In genomic region chr9:38094165-38094564, GRCh38 we compare ENCODE assay signal across 31 cellular contexts.
"Had no signal": no experiment of that assay in that cellular context is flagged by ENCODE, and none has a peak within 500 bp of the region (broad histone marks: within the 10 kb centered on the region; RNA-seq: fewer than 3 reads in every experiment).

No MANE protein-coding gene starts in this region.

- H2AFZ ChIP-seq: parathyroid adenoma had no signal

- H3K4me3 Mint-ChIP-seq: central memory CD8-positive, alpha-beta T cell; mesothelial cell of epicardium; naive B cell; natural killer cell treated with Interleukin-12 subunit alpha and Interleukin-12 subunit beta and Interleukin-15 and Interleukin-18, amount 100 ng/mL, for 72 hours; neural crest cell; stimulated activated naive B cell treated with anti-CD40 and anti-IgM and Interleukin-4, amounts not matched to agents 10 μg/mL and 1 μg/mL and 100 μg/mL, for 72 hours; stimulated activated naive CD8-positive, alpha-beta T cell treated with anti-CD3 and anti-CD28 coated beads, Interleukin-15, Interleukin-2, amounts not matched to agents 100 ng/mL and 50 ng/mL, for 24 hours had no signal

- H3K27me3 ChIP-seq: colonic mucosa, esophagus squamous epithelium, heart right ventricle, suprapubic skin had no signal

- H3K36me3 ChIP-seq: colonic mucosa, esophagus squamous epithelium, heart right ventricle, lower lobe of right lung, neutrophil, suprapubic skin, transverse colon had no signal

- H3K27ac ChIP-seq: colonic mucosa, esophagus squamous epithelium, heart right ventricle, lower lobe of right lung, neutrophil, parathyroid adenoma, skin epidermis, suprapubic skin, transverse colon had no signal

- H3K9me3 Mint-ChIP-seq: central memory CD8-positive, alpha-beta T cell; mesothelial cell of epicardium; naive B cell; natural killer cell treated with Interleukin-12 subunit alpha and Interleukin-12 subunit beta and Interleukin-15 and Interleukin-18, amount 100 ng/mL, for 72 hours; neural crest cell; stimulated activated naive B cell treated with anti-CD40 and anti-IgM and Interleukin-4, amounts not matched to agents 10 μg/mL and 1 μg/mL and 100 μg/mL, for 72 hours; stimulated activated naive CD8-positive, alpha-beta T cell treated with anti-CD3 and anti-CD28 coated beads, Interleukin-15, Interleukin-2, amounts not matched to agents 100 ng/mL and 50 ng/mL, for 24 hours had no signal

- H3K4me1 ChIP-seq: colonic mucosa, lower lobe of right lung, parathyroid adenoma, transverse colon had no signal

- H3K36me3 Mint-ChIP-seq: mesothelial cell of epicardium; naive B cell; natural killer cell treated with Interleukin-12 subunit alpha and Interleukin-12 subunit beta and Interleukin-15 and Interleukin-18, amount 100 ng/mL, for 72 hours; stimulated activated naive B cell treated with anti-CD40 and anti-IgM and Interleukin-4, amounts not matched to agents 10 μg/mL and 1 μg/mL and 100 μg/mL, for 72 hours had no signal

- H3K4me3 ChIP-seq: colonic mucosa, esophagus squamous epithelium, heart right ventricle, lower lobe of right lung, mucosa of descending colon, skin epidermis, suprapubic skin, transverse colon had no signal

- FAIRE-seq: endometrium, islet of Langerhans had no signal

- H3K4me1 Mint-ChIP-seq: central memory CD8-positive, alpha-beta T cell; mesothelial cell of epicardium; naive B cell; neural crest cell had no signal

- DNase-seq: colonic mucosa; dermis blood vessel endothelial cell; effector memory CD4-positive, alpha-beta T cell; erythroblast; esophagus squamous epithelium; foreskin melanocyte; glutamatergic neuron; heart right ventricle; hippocampal formation; left cardiac atrium; left ventricle myocardium superior; lower lobe of right lung; mucosa of descending colon; naive B cell; right cardiac atrium; stimulated activated CD4-positive, alpha-beta T cell treated with anti-CD3 and anti-CD28 coated beads, Interleukin-15, amount 100 ng/mL, for 24 hours; stimulated activated CD4-positive, alpha-beta T cell treated with anti-CD3 and anti-CD28 coated beads, Interleukin-2, amount 100 ng/mL, for 48 hours; stimulated activated naive B cell treated with anti-CD40 and anti-IgM and Interleukin-4, amounts not matched to agents 10 μg/mL and 1 μg/mL and 100 μg/mL, for 72 hours; transverse colon had no signal

- H3K27ac Mint-ChIP-seq: mesothelial cell of epicardium; naive B cell; natural killer cell treated with Interleukin-12 subunit alpha and Interleukin-12 subunit beta and Interleukin-15 and Interleukin-18, amount 100 ng/mL, for 72 hours; progenitor cell of endocrine pancreas; stimulated activated naive B cell treated with anti-CD40 and anti-IgM and Interleukin-4, amounts not matched to agents 10 μg/mL and 1 μg/mL and 100 μg/mL, for 72 hours; stimulated activated naive CD8-positive, alpha-beta T cell treated with anti-CD3 and anti-CD28 coated beads, Interleukin-15, Interleukin-2, amounts not matched to agents 100 ng/mL and 50 ng/mL, for 24 hours had no signal

- ATAC-seq: heart right ventricle; left cardiac atrium; left ventricle myocardium superior; lower lobe of right lung; mucosa of descending colon; right cardiac atrium; stimulated activated naive B cell treated with anti-CD40 and anti-IgM and Interleukin-4, amounts not matched to agents 10 μg/mL and 1 μg/mL and 100 μg/mL, for 72 hours had no signal

- H3K9me3 ChIP-seq: colonic mucosa, esophagus squamous epithelium, lower lobe of right lung, mucosa of descending colon, neutrophil, suprapubic skin, transverse colon had no signal

- H3K79me2 ChIP-seq: parathyroid adenoma had no signal

- H3K9ac ChIP-seq: parathyroid adenoma had no signal
